In genomic region chr17:9468532-9468931, GRCh38 we compare ENCODE assay signal across 15 cellular contexts.
"Had no signal": no experiment of that assay in that cellular context is flagged by ENCODE, and none has a peak within 500 bp of the region (broad histone marks: within the 10 kb centered on the region; RNA-seq: fewer than 3 reads in every experiment).

No MANE protein-coding gene starts in this region.

- H3K4me3 Mint-ChIP-seq: activated CD8-positive, alpha-beta memory T cell treated with anti-CD3 and anti-CD28 coated beads, Interleukin-2, amount 10 ng/mL, durations not matched to agents 7 days and 5 days; activated naive CD8-positive, alpha-beta T cell treated with anti-CD3 and anti-CD28 coated beads for 36 hours; activated T-cell treated with anti-CD3 and anti-CD28 coated beads, Interleukin-2, amount 50 U/mL, for 24 hours; nephron; T-helper 1 cell treated with Interleukin-12 subunit alpha and Interleukin-12 subunit beta and Interleukin-4 antibody, amounts not matched to agents 30 μg/mL and 1 μg/mL, for 36 hours had no signal

- ATAC-seq: activated CD4-positive, CD25-positive, alpha-beta regulatory T cell treated with anti-CD3 and anti-CD28 coated beads, Interleukin-2, amount 50 U/mL, for 24 hours; activated CD8-positive, alpha-beta memory T cell treated with anti-CD3 and anti-CD28 coated beads, Interleukin-2, amount 10 ng/mL, durations not matched to agents 7 days and 5 days; left cardiac atrium had no signal

- H3K27me3 Mint-ChIP-seq: activated CD8-positive, alpha-beta memory T cell treated with anti-CD3 and anti-CD28 coated beads, Interleukin-2, amount 10 ng/mL, durations not matched to agents 7 days and 5 days; activated naive CD8-positive, alpha-beta T cell treated with anti-CD3 and anti-CD28 coated beads for 36 hours; activated T-cell treated with anti-CD3 and anti-CD28 coated beads, Interleukin-2, amount 50 U/mL, for 24 hours had no signal

- H3K4me1 ChIP-seq: breast epithelium, thyroid gland, vagina had no signal

- H3K27ac Mint-ChIP-seq: activated naive CD8-positive, alpha-beta T cell treated with anti-CD3 and anti-CD28 coated beads for 36 hours had no signal

- H3K9me3 Mint-ChIP-seq: activated naive CD8-positive, alpha-beta T cell treated with anti-CD3 and anti-CD28 coated beads for 36 hours; activated T-cell treated with anti-CD3 and anti-CD28 coated beads, Interleukin-2, amount 50 U/mL, for 24 hours; nephron; T-helper 1 cell treated with Interleukin-12 subunit alpha and Interleukin-12 subunit beta and Interleukin-4 antibody, amounts not matched to agents 30 μg/mL and 1 μg/mL, for 36 hours had no signal

- H3K9me3 ChIP-seq: breast epithelium, ovary, thyroid gland, vagina had no signal

- H3K36me3 ChIP-seq: breast epithelium, ovary, thyroid gland, vagina had no signal

- DNase-seq: activated CD4-positive, alpha-beta T cell treated with anti-CD3 and anti-CD28 coated beads, Interleukin-2, amount 50 U/mL, for 48 hours; activated CD8-positive, alpha-beta memory T cell treated with anti-CD3 and anti-CD28 coated beads, Interleukin-2, amount 10 ng/mL, durations not matched to agents 7 days and 5 days; activated effector memory CD4-positive, alpha-beta T cell treated with Interleukin-2 at 50 U/mL for 16 hours; activated naive CD8-positive, alpha-beta T cell treated with anti-CD3 and anti-CD28 coated beads for 36 hours; activated T-cell treated with anti-CD3 and anti-CD28 coated beads, Interleukin-2, amount 50 U/mL, for 24 hours; anterior cingulate cortex; left cardiac atrium; ovary; stimulated activated CD4-positive, alpha-beta T cell treated with anti-CD3 and anti-CD28 coated beads, Interleukin-4, amount 100 ng/mL, for 4 hours; thyroid gland had no signal

- H3K27me3 ChIP-seq: breast epithelium, ovary, thyroid gland, vagina had no signal

- H3K4me3 ChIP-seq: breast epithelium, ovary, thyroid gland, vagina had no signal

- H3K27ac ChIP-seq: breast epithelium, ovary, thyroid gland, vagina had no signal
